ENCODE assay signal across 11 cellular contexts in genomic region chr17:78364436-78365281, GRCh38. TPM values are rescaled to one million over a fixed set of nuclear protein-coding genes. Genes with fewer than 3 reads are reported as not detected.
A peak's percentile ranks its signal among the peaks of the same experiment; 100 is the strongest.
DNase-seq lines count a peak whose midpoint lies in the region; ATAC-seq and TF ChIP-seq lines count a peak whose summit lies in the region.
"Had no signal": no experiment of that assay in that cellular context is flagged by ENCODE, and none has a peak within 500 bp of the region (broad histone marks: within the 10 kb centered on the region; RNA-seq: fewer than 3 reads in every experiment).

No MANE protein-coding gene starts in this region.

- H3K9me3 Mint-ChIP-seq in activated T-cell treated with anti-CD3 and anti-CD28 coated beads, Interleukin-2, amount 50 U/mL, for 24 hours: no peaks in the 10 kb centered on the region
- H3K9me3 Mint-ChIP-seq in activated T-cell treated with anti-CD3 and anti-CD28 coated beads, Interleukin-2, amount 50 U/mL, for 4 hours: no peaks in the 10 kb centered on the region
- no peaks in the 10 kb centered on the region for H3K9me3 Mint-ChIP-seq in immature natural killer cell
- H3K9me3 Mint-ChIP-seq in stimulated activated naive CD8-positive, alpha-beta T cell treated with anti-CD3 and anti-CD28 coated beads, Interleukin-15, amount 100 ng/mL, for 72 hours: no peaks in the 10 kb centered on the region
- H3K9me3 Mint-ChIP-seq: central memory CD8-positive, alpha-beta T cell had no signal

- H3K27ac ChIP-seq in WERI-Rb-1 (peak overlapping the region; percentile 16), ascending aorta (peak overlapping the region in 1 of 2 donors; percentile 71)
- H3K27ac ChIP-seq: RWPE1 had no signal

- peaks cover 8 to 12% of the 10 kb centered on the region in 2 donors for H3K4me1 ChIP-seq in ascending aorta

- peaks cover under 1% of the 10 kb centered on the region for H3K36me3 Mint-ChIP-seq in activated T-cell treated with anti-CD3 and anti-CD28 coated beads, Interleukin-2, amount 50 U/mL, for 24 hours (ENCODE audit: low read depth)
- no peaks in the 10 kb centered on the region for H3K36me3 Mint-ChIP-seq in activated T-cell treated with anti-CD3 and anti-CD28 coated beads, Interleukin-2, amount 50 U/mL, for 4 hours (ENCODE audit: insufficient read depth)
- H3K36me3 Mint-ChIP-seq in immature natural killer cell: no peaks in the 10 kb centered on the region

- peaks cover under 1% of the 10 kb centered on the region for H3K27me3 ChIP-seq in WERI-Rb-1 (ENCODE audit: insufficient read depth, low read depth, severe bottlenecking)
- no peaks in the 10 kb centered on the region for H3K27me3 ChIP-seq in ascending aorta

- H3K4me3 ChIP-seq in WERI-Rb-1 (ENCODE audit: low read depth, low read length): no peak overlapping the region
- no peak overlapping the region for H3K4me3 ChIP-seq in ascending aorta

- DNase-seq in activated T-cell treated with anti-CD3 and anti-CD28 coated beads, Interleukin-2, amount 50 U/mL, for 24 hours: peak; percentile 63
- DNase-seq in activated T-cell treated with anti-CD3 and anti-CD28 coated beads, Interleukin-2, amount 50 U/mL, for 4 hours: no peak
- DNase-seq in WERI-Rb-1 (no peak), immature natural killer cell (peak; percentile 32 to 50 (median 40)), SW480 (ENCODE audit: low spot score) (no peak), ascending aorta (ENCODE audit: low spot score in 2 of 2) (no peak), NCI-H1436 treated with DMSO at 0.1 percent for 48 hours (lab: John Stamatoyannopoulos, UW) (no peak)
- DNase-seq in stimulated activated naive CD8-positive, alpha-beta T cell treated with anti-CD3 and anti-CD28 coated beads, Interleukin-15, amount 100 ng/mL, for 72 hours: peak; percentile 34 to 66
- DNase-seq: NCI-H2107 had no signal

- H3K36me3 ChIP-seq in WERI-Rb-1 (no peaks in the 10 kb centered on the region), ascending aorta (no peaks in the 10 kb centered on the region)

- no peak for TF ChIP-seq CTCF in WERI-Rb-1 (IDR thresholded peaks at IDR 0.05; ENCODE audit: low read depth, low read length)
- no peak for TF ChIP-seq CTCF in ascending aorta (IDR thresholded peaks at IDR 0.05)

- intact Hi-C loops in ascending aorta (cut with DNase I): no loop called here

- no peak for ATAC-seq in activated T-cell treated with anti-CD3 and anti-CD28 coated beads, Interleukin-2, amount 50 U/mL, for 4 hours
- peak; percentile 16 for ATAC-seq in stimulated activated naive CD8-positive, alpha-beta T cell treated with anti-CD3 and anti-CD28 coated beads, Interleukin-15, amount 100 ng/mL, for 72 hours

- peaks cover 6% of the 10 kb centered on the region for H3K27me3 Mint-ChIP-seq in activated T-cell treated with anti-CD3 and anti-CD28 coated beads, Interleukin-2, amount 50 U/mL, for 24 hours
- H3K27me3 Mint-ChIP-seq in activated T-cell treated with anti-CD3 and anti-CD28 coated beads, Interleukin-2, amount 50 U/mL, for 4 hours (ENCODE audit: low read depth): no peaks in the 10 kb centered on the region
- peaks cover 3 to 5% (median 4%) of the 10 kb centered on the region in 3 donors for H3K27me3 Mint-ChIP-seq in immature natural killer cell (ENCODE audit: low read depth in 3 of 3)
- H3K27me3 Mint-ChIP-seq in stimulated activated naive CD8-positive, alpha-beta T cell treated with anti-CD3 and anti-CD28 coated beads, Interleukin-15, amount 100 ng/mL, for 72 hours: peaks cover 50% of the 10 kb centered on the region
- H3K27me3 Mint-ChIP-seq: central memory CD8-positive, alpha-beta T cell had no signal

- H3K4me3 Mint-ChIP-seq in activated T-cell treated with anti-CD3 and anti-CD28 coated beads, Interleukin-2, amount 50 U/mL, for 24 hours: peak overlapping the region; percentile 8
- H3K4me3 Mint-ChIP-seq in activated T-cell treated with anti-CD3 and anti-CD28 coated beads, Interleukin-2, amount 50 U/mL, for 4 hours: no peak overlapping the region
- peak overlapping the region in 1 of 5 donors; percentile 35 for H3K4me3 Mint-ChIP-seq in immature natural killer cell
- H3K4me3 Mint-ChIP-seq in stimulated activated naive CD8-positive, alpha-beta T cell treated with anti-CD3 and anti-CD28 coated beads, Interleukin-15, amount 100 ng/mL, for 72 hours: peak overlapping the region; percentile 66 to 70
- H3K4me3 Mint-ChIP-seq: central memory CD8-positive, alpha-beta T cell had no signal

- peak overlapping the region; percentile 89 for H3K27ac Mint-ChIP-seq in activated T-cell treated with anti-CD3 and anti-CD28 coated beads, Interleukin-2, amount 50 U/mL, for 24 hours
- no peak overlapping the region for H3K27ac Mint-ChIP-seq in immature natural killer cell
- H3K27ac Mint-ChIP-seq in stimulated activated naive CD8-positive, alpha-beta T cell treated with anti-CD3 and anti-CD28 coated beads, Interleukin-15, amount 100 ng/mL, for 72 hours: peak overlapping the region in 1 of 2 donors; percentile 35

- H3K9me3 ChIP-seq in WERI-Rb-1 (ENCODE audit: severe bottlenecking) (no peaks in the 10 kb centered on the region), ascending aorta (no peaks in the 10 kb centered on the region)

- H3K4me1 Mint-ChIP-seq in activated T-cell treated with anti-CD3 and anti-CD28 coated beads, Interleukin-2, amount 50 U/mL, for 24 hours (ENCODE audit: low read depth): peaks cover 25% of the 10 kb centered on the region
- H3K4me1 Mint-ChIP-seq in activated T-cell treated with anti-CD3 and anti-CD28 coated beads, Interleukin-2, amount 50 U/mL, for 4 hours (ENCODE audit: low read depth): peaks cover 17% of the 10 kb centered on the region
- H3K4me1 Mint-ChIP-seq in immature natural killer cell: peaks cover 11 to 12% of the 10 kb centered on the region in 2 donors
- peaks cover 38% of the 10 kb centered on the region for H3K4me1 Mint-ChIP-seq in stimulated activated naive CD8-positive, alpha-beta T cell treated with anti-CD3 and anti-CD28 coated beads, Interleukin-15, amount 100 ng/mL, for 72 hours

RNA-seq across cellular contexts. Expression of gene SOCS3, which starts 4.8 kb away (rescaled TPM):
- total RNA-seq in activated T-cell treated with anti-CD3 and anti-CD28 coated beads, Interleukin-2, amount 50 U/mL, for 4 hours: 100 to 1,000 TPM; 118 to 143 (median 136) TPM
- 10 to 100 TPM in 2 of 3 donors, 1 to 10 TPM in 1; 9.0 to 15.4 (median 10.6) TPM for polyA plus RNA-seq in immature natural killer cell
- 620 TPM for total RNA-seq in ascending aorta

RNA-seq across cellular contexts. Expression of gene PGS1, which starts 13.8 kb away (rescaled TPM):
- 10 to 100 TPM; 47.4 to 51.7 (median 47.5) TPM for total RNA-seq in activated T-cell treated with anti-CD3 and anti-CD28 coated beads, Interleukin-2, amount 50 U/mL, for 4 hours
- 10 to 100 TPM; 17.0 to 27.5 (median 27.2) TPM for polyA plus RNA-seq in immature natural killer cell
- 41.8 TPM for total RNA-seq in ascending aorta

Comparison
In these comparisons a context has a peak if more than half of its experiments do, and no peak if none do; other contexts are left out.
1. DNase-seq: peak in activated T-cell treated with anti-CD3 and anti-CD28 coated beads, Interleukin-2, amount 50 U/mL, for 24 hours (single experiment), immature natural killer cell (3 of 3) and stimulated activated naive CD8-positive, alpha-beta T cell treated with anti-CD3 and anti-CD28 coated beads, Interleukin-15, amount 100 ng/mL, for 72 hours (2 of 2); none in activated T-cell treated with anti-CD3 and anti-CD28 coated beads, Interleukin-2, amount 50 U/mL, for 4 hours (single experiment), WERI-Rb-1 (single experiment), SW480 (single experiment), ascending aorta (0 of 2) and NCI-H1436 treated with DMSO at 0.1 percent for 48 hours (single experiment).